In genomic region chr16:81558077-81558443, GRCh38 we compare ENCODE assay signal across 21 cellular contexts.
DNase-seq lines count a peak whose midpoint lies in the region; ATAC-seq, FAIRE-seq and TF ChIP-seq lines count a peak whose summit lies in the region.
"Had no signal": no experiment of that assay in that cellular context is flagged by ENCODE, and none has a peak within 500 bp of the region (broad histone marks: within the 10 kb centered on the region; RNA-seq: fewer than 3 reads in every experiment).

No MANE protein-coding gene starts in this region.

- peaks cover 38% of the 10 kb centered on the region for H3K4me1 ChIP-seq in PC-9 (replicated peaks; ENCODE audit: insufficient read depth)
- H3K4me1 ChIP-seq in pancreas = peaks cover 12 to 25% (median 15%) of the 10 kb centered on the region in 3 donors
- H3K4me1 ChIP-seq in vagina = peaks cover 31% of the 10 kb centered on the region

- H3K36me3 Mint-ChIP-seq in CD14-positive monocyte = peaks cover 20 to 23% of the 10 kb centered on the region in 2 donors
- peaks cover 4% of the 10 kb centered on the region in 3 donors for H3K36me3 Mint-ChIP-seq in immature natural killer cell

- H3K4me3 Mint-ChIP-seq in CD14-positive monocyte (no peak overlapping the region), immature natural killer cell (peak overlapping the region in 3 of 5 donors; percentile 9 to 24 (median 23))
- H3K4me3 Mint-ChIP-seq: activated naive CD8-positive, alpha-beta T cell treated with anti-CD3 and anti-CD28 coated beads, Interleukin-2, amount 50 U/mL, for 24 hours; neural progenitor cell; stimulated activated naive B cell treated with anti-CD40 and anti-IgM and Interleukin-4, amounts not matched to agents 10 μg/mL and 1 μg/mL and 100 μg/mL, for 72 hours had no signal

- H3K4me3 ChIP-seq in PC-9 (no peak overlapping the region), pancreas (no peak overlapping the region), vagina (no peak overlapping the region)
- H3K4me3 ChIP-seq: neural progenitor cell, smooth muscle cell had no signal

- no peak overlapping the region for H2AFZ ChIP-seq in PC-9
- H2AFZ ChIP-seq: neural progenitor cell had no signal

- peaks cover 31% of the 10 kb centered on the region; the same call in 1 of the 2 replicates for H3F3A ChIP-seq in PC-9 (ENCODE audit: insufficient read depth, low read depth)

- H3K9me3 ChIP-seq in PC-9 (ENCODE audit: insufficient read depth, low read depth) (no peaks in the 10 kb centered on the region), pancreas (no peaks in the 10 kb centered on the region), vagina (no peaks in the 10 kb centered on the region)

- no TSS peak for BruUV-seq in PC-9 (replicated peaks; lab: Mats Ljungman, UMichigan)

- H3K36me3 ChIP-seq in PC-9 (ENCODE audit: low read depth) = no peaks in the 10 kb centered on the region
- H3K36me3 ChIP-seq in pancreas = no peaks in the 10 kb centered on the region
- H3K36me3 ChIP-seq in vagina = no peaks in the 10 kb centered on the region
- H3K36me3 ChIP-seq: brain microvascular endothelial cell, neural progenitor cell had no signal

- FAIRE-seq in pancreas (lab: Jason Lieb, UNC) = no peak
- FAIRE-seq: A204.1 had no signal

- H3K9me2 ChIP-seq in PC-9 (ENCODE audit: insufficient read depth) = no peaks in the 10 kb centered on the region

- H3K4me1 Mint-ChIP-seq in CD14-positive monocyte (peaks cover 39% of the 10 kb centered on the region), immature natural killer cell (peaks cover 72 to 82% of the 10 kb centered on the region in 2 donors)

- peaks cover 87% of the 10 kb centered on the region for H3K79me2 ChIP-seq in PC-9 (ENCODE audit: low read depth)

- intact Hi-C loops in CD14-positive monocyte (cut with micrococcal nuclease) (no loop called here), PC-9 (cut with micrococcal nuclease; ENCODE audit: unreplicated experiment) (loop anchor here (1.0 to 2.0 kb wide), 4 partner anchors 27 to 65 kb away; no protein-coding TSS in a partner anchor), pancreas (cut with DNase I) (no loop called here), vagina (cut with DNase I) (no loop called here)

- POLR2A ChIA-PET in PC-9 (lab: Charles Lee; ENCODE audit: unreplicated experiment) = no interaction called here

- DNase-seq in CD14-positive monocyte (ENCODE audit: low spot score) (no peak), PC-9 (no peak), immature natural killer cell (no peak), pancreas (no peak), NK-92 (lab: John Stamatoyannopoulos, UW; ENCODE audit: unreplicated experiment) (no peak), vagina (ENCODE audit: extremely low spot score in 2 of 2) (no peak)
- DNase-seq: activated CD4-positive, alpha-beta T cell treated with anti-CD3 and anti-CD28 coated beads, Interleukin-2, amount 50 U/mL, for 4 hours; activated CD8-positive, alpha-beta memory T cell treated with anti-CD3 and anti-CD28 coated beads, Interleukin-2, amount 50 U/mL, for 4 hours; activated gamma-delta T cell; activated naive CD8-positive, alpha-beta T cell treated with anti-CD3 and anti-CD28 coated beads, Interleukin-2, amount 50 U/mL, for 24 hours; brain microvascular endothelial cell; H7; NCI-H524 treated with DMSO at 0.1 percent for 48 hours; stimulated activated naive B cell treated with anti-CD40 and anti-IgM and Interleukin-4, amounts not matched to agents 10 μg/mL and 1 μg/mL and 100 μg/mL, for 72 hours had no signal

- peak overlapping the region; percentile 52 for H3K4me2 ChIP-seq in PC-9
- H3K4me2 ChIP-seq: neural progenitor cell, smooth muscle cell had no signal

- WGBS in pancreas, 2 donors = 73 to 77% methylated on average over 15 of the region's 15 CpGs

- peaks cover 18% of the 10 kb centered on the region for H4K20me1 ChIP-seq in PC-9 (ENCODE audit: insufficient read depth)

- TF ChIP-seq CTCF in CD14-positive monocyte (IDR thresholded peaks at IDR 0.05) = no peak
- no peak for TF ChIP-seq CTCF in PC-9 (conservative IDR thresholded peaks at IDR 0.05)
- TF ChIP-seq CTCF in pancreas (IDR thresholded peaks at IDR 0.05) = no peak
- TF ChIP-seq CTCF in vagina (IDR thresholded peaks at IDR 0.05) = no peak

- H3K27me3 ChIP-seq in PC-9 (ENCODE audit: insufficient read depth, low read depth) (no peaks in the 10 kb centered on the region), pancreas (no peaks in the 10 kb centered on the region), vagina (no peaks in the 10 kb centered on the region)
- H3K27me3 ChIP-seq: brain microvascular endothelial cell, neural progenitor cell had no signal

- TF ChIP-seq POLR2A in vagina (IDR thresholded peaks at IDR 0.05) = no peak

- CTCF ChIA-PET in PC-9 (lab: Charles Lee) = no interaction called here

- H3K9me3 Mint-ChIP-seq in CD14-positive monocyte = no peaks in the 10 kb centered on the region
- H3K9me3 Mint-ChIP-seq in immature natural killer cell = no peaks in the 10 kb centered on the region
- H3K9me3 Mint-ChIP-seq: activated naive CD8-positive, alpha-beta T cell treated with anti-CD3 and anti-CD28 coated beads, Interleukin-2, amount 50 U/mL, for 24 hours; stimulated activated naive B cell treated with anti-CD40 and anti-IgM and Interleukin-4, amounts not matched to agents 10 μg/mL and 1 μg/mL and 100 μg/mL, for 72 hours had no signal

- ATAC-seq in pancreas (peak in 2 of 4 donors; percentile 1 to 4), GM19324 (IDR thresholded peaks at IDR 0.05; ENCODE audit: low FRiP score, unreplicated experiment) (no peak), GM18517 (IDR thresholded peaks at IDR 0.05; ENCODE audit: unreplicated experiment) (no peak)
- ATAC-seq: activated naive CD8-positive, alpha-beta T cell treated with anti-CD3 and anti-CD28 coated beads, Interleukin-2, amount 50 U/mL, for 24 hours; SK-N-SH treated with all-trans-retinoic acid at 6 μM for 48 hours had no signal

- H3K27ac ChIP-seq in PC-9 = peak overlapping the region; percentile 56
- H3K27ac ChIP-seq in pancreas = peak overlapping the region; percentile 74 to 79 (median 76)
- H3K27ac ChIP-seq in vagina = no peak overlapping the region
- H3K27ac ChIP-seq: brain microvascular endothelial cell, neural progenitor cell, VCaP had no signal

- peak overlapping the region in 4 of 7 donors; percentile 10 to 86 (median 58) for H3K27ac Mint-ChIP-seq in CD14-positive monocyte
- peak overlapping the region in 5 of 6 donors; percentile 39 to 84 (median 55) for H3K27ac Mint-ChIP-seq in immature natural killer cell
- H3K27ac Mint-ChIP-seq: activated naive CD8-positive, alpha-beta T cell treated with anti-CD3 and anti-CD28 coated beads, Interleukin-2, amount 50 U/mL, for 24 hours; neural progenitor cell; stimulated activated naive B cell treated with anti-CD40 and anti-IgM and Interleukin-4, amounts not matched to agents 10 μg/mL and 1 μg/mL and 100 μg/mL, for 72 hours had no signal

- H3K27me3 Mint-ChIP-seq in CD14-positive monocyte (ENCODE audit: low read depth in 3 of 3) (peaks cover 0 to 2% (median 0%) of the 10 kb centered on the region in 3 donors), immature natural killer cell (ENCODE audit: low read depth in 3 of 3) (peaks cover 0 to 7% (median 4%) of the 10 kb centered on the region in 3 donors)
- H3K27me3 Mint-ChIP-seq: activated naive CD8-positive, alpha-beta T cell treated with anti-CD3 and anti-CD28 coated beads, Interleukin-2, amount 50 U/mL, for 24 hours; stimulated activated naive B cell treated with anti-CD40 and anti-IgM and Interleukin-4, amounts not matched to agents 10 μg/mL and 1 μg/mL and 100 μg/mL, for 72 hours had no signal

Comparison
In these comparisons a context has a peak if more than half of its experiments do, and no peak if none do; other contexts are left out.
1. H3K4me3 Mint-ChIP-seq: peak in immature natural killer cell (3 of 5); none in CD14-positive monocyte (0 of 2).